8 cellular contexts compared by ENCODE assay signal in the genomic region with DNA sequence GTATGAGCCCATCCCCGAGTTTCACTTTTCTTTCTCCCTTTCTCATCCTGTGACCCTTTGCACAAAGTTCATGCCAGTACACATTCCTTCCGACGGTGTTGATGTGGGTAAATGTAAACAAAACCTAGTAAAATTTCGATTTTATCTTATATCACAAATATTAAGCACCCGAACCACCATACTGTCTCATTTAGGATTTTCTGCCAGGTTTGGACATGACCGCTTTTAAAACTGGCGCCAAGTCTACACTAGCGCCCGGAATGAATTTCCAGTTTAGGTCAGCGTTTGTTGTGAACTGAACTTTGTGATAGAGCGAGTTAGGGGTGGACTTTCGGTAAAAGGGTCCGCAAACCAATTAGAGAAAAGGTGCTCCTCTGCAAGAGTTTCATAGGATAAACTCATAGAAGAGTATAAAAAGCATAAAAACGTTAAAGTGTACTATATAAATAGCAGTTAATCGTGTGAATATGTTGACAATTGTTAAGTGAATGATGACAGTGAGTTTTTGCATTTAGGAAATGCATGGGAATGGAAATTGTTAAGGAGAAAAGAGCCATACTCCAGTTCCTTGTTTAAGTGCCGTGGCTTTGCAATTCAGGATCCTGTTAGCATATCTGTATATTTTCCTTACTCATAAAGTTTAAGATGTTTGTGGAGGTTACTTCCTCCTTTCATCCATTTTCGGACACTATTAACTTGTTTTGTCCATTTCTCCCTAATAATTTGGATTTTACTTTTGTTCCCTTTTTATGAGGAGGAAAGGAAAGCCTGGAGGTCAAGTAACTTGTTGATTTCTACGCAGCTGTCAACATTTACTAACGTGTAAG. TPM values are rescaled to one million over a fixed set of nuclear protein-coding genes. Genes with fewer than 3 reads are reported as not detected.
A peak's percentile ranks its signal among the peaks of the same experiment; 100 is the strongest.
DNase-seq lines count a peak whose midpoint lies in the region; ATAC-seq and TF ChIP-seq lines count a peak whose summit lies in the region.

No MANE protein-coding gene starts in this region.

- peaks cover 19% of the 10 kb centered on the region for H3K4me1 ChIP-seq in psoas muscle

- DNase-seq in GM06990 (ENCODE audit: extremely low read depth, insufficient read length) (no peak), left cardiac atrium (no peak), psoas muscle (no peak), GM10266 (ENCODE audit: extremely low spot score) (no peak), kidney glomerular epithelial cell (lab: John Stamatoyannopoulos, UW) (no peak)
- no peak for DNase-seq in activated naive CD8-positive, alpha-beta T cell treated with anti-CD3 and anti-CD28 coated beads, Interleukin-2, amount 10 ng/mL, durations not matched to agents 7 days and 5 days
- DNase-seq in stimulated activated CD4-positive, alpha-beta T cell treated with anti-CD3 and anti-CD28 coated beads, Interleukin-4, amount 100 ng/mL, for 4 hours: no peak

- 5 to 11% (median 6%) methylated on average over 19 of the region's 19 CpGs for WGBS in psoas muscle, 3 donors

- H3K27me3 ChIP-seq in GM06990 (replicated peaks; ENCODE audit: control insufficient read depth, insufficient read depth, low read length): no peaks in the 10 kb centered on the region; the same call in none of the 2 replicates
- H3K27me3 ChIP-seq in psoas muscle (ENCODE audit: insufficient read depth in 3 of 3, low read length in 2 of 3): no peaks in the 10 kb centered on the region

- ATAC-seq in HG03439 (IDR thresholded peaks at IDR 0.05; ENCODE audit: unreplicated experiment): peak; percentile 12
- no peak for ATAC-seq in activated naive CD8-positive, alpha-beta T cell treated with anti-CD3 and anti-CD28 coated beads, Interleukin-2, amount 10 ng/mL, durations not matched to agents 7 days and 5 days (ENCODE audit: low read depth)
- peak; percentile 31 to 38 for ATAC-seq in left cardiac atrium
- ATAC-seq in psoas muscle: peak in 3 of 4 donors; percentile 24 to 67 (median 36)

- H3K9me3 Mint-ChIP-seq in activated naive CD8-positive, alpha-beta T cell treated with anti-CD3 and anti-CD28 coated beads, Interleukin-2, amount 10 ng/mL, durations not matched to agents 7 days and 5 days: no peaks in the 10 kb centered on the region

- POLR2A ChIA-PET in activated naive CD8-positive, alpha-beta T cell treated with anti-CD3 and anti-CD28 coated beads, Interleukin-2, amount 10 ng/mL, durations not matched to agents 7 days and 5 days (lab: Charles Lee): no interaction called here

- H3K36me3 Mint-ChIP-seq in activated naive CD8-positive, alpha-beta T cell treated with anti-CD3 and anti-CD28 coated beads, Interleukin-2, amount 10 ng/mL, durations not matched to agents 7 days and 5 days: peaks cover 7% of the 10 kb centered on the region

- peak overlapping the region; percentile 95 for H3K4me3 Mint-ChIP-seq in activated naive CD8-positive, alpha-beta T cell treated with anti-CD3 and anti-CD28 coated beads, Interleukin-2, amount 10 ng/mL, durations not matched to agents 7 days and 5 days

- peak overlapping the region; percentile 92 for H3K27ac ChIP-seq in psoas muscle

- intact Hi-C loops in left cardiac atrium (cut with DNase I): no loop called here
- intact Hi-C loops in psoas muscle (cut with DNase I): no loop called here

- H3K9me3 ChIP-seq in psoas muscle: no peaks in the 10 kb centered on the region

- no peaks in the 10 kb centered on the region for H3K36me3 ChIP-seq in GM06990 (ENCODE audit: control insufficient read depth, insufficient read depth, low read length)
- no peaks in the 10 kb centered on the region for H3K36me3 ChIP-seq in psoas muscle (ENCODE audit: insufficient read depth in 1 of 2, low read depth in 1 of 2)

- H3K4me3 ChIP-seq in GM06990 (replicated peaks; ENCODE audit: low read depth, low read length) (peak overlapping the region; percentile 47), psoas muscle (peak overlapping the region; percentile 96)

- H3K4me1 Mint-ChIP-seq in activated naive CD8-positive, alpha-beta T cell treated with anti-CD3 and anti-CD28 coated beads, Interleukin-2, amount 10 ng/mL, durations not matched to agents 7 days and 5 days: peaks cover 20% of the 10 kb centered on the region

- H3K27ac Mint-ChIP-seq in activated naive CD8-positive, alpha-beta T cell treated with anti-CD3 and anti-CD28 coated beads, Interleukin-2, amount 10 ng/mL, durations not matched to agents 7 days and 5 days: peak overlapping the region; percentile 92

- no peaks in the 10 kb centered on the region for H3K27me3 Mint-ChIP-seq in activated naive CD8-positive, alpha-beta T cell treated with anti-CD3 and anti-CD28 coated beads, Interleukin-2, amount 10 ng/mL, durations not matched to agents 7 days and 5 days

- TF ChIP-seq CTCF in GM06990 (IDR thresholded peaks at IDR 0.05; ENCODE audit: insufficient read depth, low read length, poor library complexity, severe bottlenecking): no peak
- no peak for TF ChIP-seq CTCF in psoas muscle (IDR thresholded peaks at IDR 0.05)
- no peak for TF ChIP-seq CTCF in GM10266 (IDR thresholded peaks at IDR 0.05; ENCODE audit: control insufficient read depth, insufficient read depth, low read depth, missing control alignments)

RNA-seq across cellular contexts. Expression of a gene that starts 1.0 kb away (rescaled TPM):
- total RNA-seq in activated naive CD8-positive, alpha-beta T cell treated with anti-CD3 and anti-CD28 coated beads, Interleukin-2, amount 10 ng/mL, durations not matched to agents 7 days and 5 days: 10 to 100 TPM; 12.6 to 13.1 TPM
- total RNA-seq in left cardiac atrium (10 to 100 TPM; 10.1 to 13.2 TPM), psoas muscle (10 to 100 TPM in 1 of 4 donors, 1 to 10 TPM in 3; 7.6 to 11.5 (median 9.9) TPM)
- 10 to 100 TPM in 1 of 3 donors, 1 to 10 TPM in 2; 1.3 to 11.0 (median 8.6) TPM for polyA plus RNA-seq in psoas muscle
